Comparison of ENCODE assay signal across 25 cellular contexts in genomic region chr11:61540528-61540927, GRCh38. TPM values are rescaled to one million over a fixed set of nuclear protein-coding genes. Genes with fewer than 3 reads are reported as not detected.
"Had no signal": no experiment of that assay in that cellular context is flagged by ENCODE, and none has a peak within 500 bp of the region (broad histone marks: within the 10 kb centered on the region; RNA-seq: fewer than 3 reads in every experiment).

No MANE protein-coding gene starts in this region.

- H3K4me3 ChIP-seq: body of pancreas, esophagus muscularis mucosa, heart left ventricle, psoas muscle, smooth muscle cell, stomach, tibial artery had no signal

- H3K4me1 ChIP-seq: body of pancreas, foreskin keratinocyte had no signal

- ATAC-seq: activated CD4-positive, alpha-beta T cell treated with anti-CD3 and anti-CD28 coated beads for 36 hours; body of pancreas; foreskin keratinocyte; heart left ventricle; naive thymus-derived CD4-positive, alpha-beta T cell; psoas muscle; stimulated activated naive B cell treated with anti-CD40 and anti-IgM and Interleukin-4, amounts not matched to agents 10 μg/mL and 1 μg/mL and 100 μg/mL, for 72 hours had no signal

- DNase-seq: activated CD4-positive, alpha-beta T cell treated with anti-CD3 and anti-CD28 coated beads for 36 hours; activated CD4-positive, alpha-beta T cell treated with anti-CD3 and anti-CD28 coated beads, Interleukin-2, amount 50 U/mL, for 4 hours; activated CD4-positive, CD25-positive, alpha-beta regulatory T cell; activated CD8-positive, alpha-beta memory T cell treated with anti-CD3 and anti-CD28 coated beads for 24 hours; activated effector memory CD4-positive, alpha-beta T cell treated with Interleukin-2 at 50 U/mL for 16 hours; activated naive CD4-positive, alpha-beta T cell treated with Interleukin-2 at 50 U/mL for 16 hours; aorta; body of pancreas; dermis blood vessel endothelial cell; effector CD4-positive, alpha-beta T cell; foreskin keratinocyte; heart left ventricle; hypothalamus; midbrain; naive thymus-derived CD4-positive, alpha-beta T cell; psoas muscle; stimulated activated CD4-positive, alpha-beta T cell treated with anti-CD3 and anti-CD28 coated beads, Interleukin-1b, Interleukin-23, amount 100 ng/mL, for 48 hours; stimulated activated naive B cell treated with anti-CD40 and anti-IgM and Interleukin-4, amounts not matched to agents 10 μg/mL and 1 μg/mL and 100 μg/mL, for 72 hours; stomach; T-helper 9 cell; tibial artery had no signal

- FAIRE-seq: colon had no signal

- H3K27me3 ChIP-seq: body of pancreas, foreskin keratinocyte, heart left ventricle had no signal

- H3K36me3 ChIP-seq: esophagus muscularis mucosa, heart left ventricle, stomach, tibial artery had no signal

- H3K9me3 ChIP-seq: body of pancreas, esophagus muscularis mucosa, heart left ventricle, psoas muscle, stomach, tibial artery had no signal

- H3K4me2 ChIP-seq: smooth muscle cell had no signal

- H3K27ac ChIP-seq: body of pancreas, esophagus muscularis mucosa, foreskin keratinocyte, heart left ventricle, psoas muscle, stomach, tibial artery had no signal

RNA-seq across cellular contexts. Expression of gene LRRC10B, which starts 32.0 kb away (rescaled TPM):
- total RNA-seq: activated CD4-positive, alpha-beta T cell treated with anti-CD3 and anti-CD28 coated beads for 36 hours; dermis blood vessel endothelial cell; foreskin keratinocyte; naive thymus-derived CD4-positive, alpha-beta T cell; osteocyte had no signal
- polyA plus RNA-seq: naive thymus-derived CD4-positive, alpha-beta T cell had no signal

RNA-seq across cellular contexts. Expression of gene SYT7, which starts 40.3 kb away (rescaled TPM):
- polyA plus RNA-seq: naive thymus-derived CD4-positive, alpha-beta T cell had no signal
